In the genomic region with DNA sequence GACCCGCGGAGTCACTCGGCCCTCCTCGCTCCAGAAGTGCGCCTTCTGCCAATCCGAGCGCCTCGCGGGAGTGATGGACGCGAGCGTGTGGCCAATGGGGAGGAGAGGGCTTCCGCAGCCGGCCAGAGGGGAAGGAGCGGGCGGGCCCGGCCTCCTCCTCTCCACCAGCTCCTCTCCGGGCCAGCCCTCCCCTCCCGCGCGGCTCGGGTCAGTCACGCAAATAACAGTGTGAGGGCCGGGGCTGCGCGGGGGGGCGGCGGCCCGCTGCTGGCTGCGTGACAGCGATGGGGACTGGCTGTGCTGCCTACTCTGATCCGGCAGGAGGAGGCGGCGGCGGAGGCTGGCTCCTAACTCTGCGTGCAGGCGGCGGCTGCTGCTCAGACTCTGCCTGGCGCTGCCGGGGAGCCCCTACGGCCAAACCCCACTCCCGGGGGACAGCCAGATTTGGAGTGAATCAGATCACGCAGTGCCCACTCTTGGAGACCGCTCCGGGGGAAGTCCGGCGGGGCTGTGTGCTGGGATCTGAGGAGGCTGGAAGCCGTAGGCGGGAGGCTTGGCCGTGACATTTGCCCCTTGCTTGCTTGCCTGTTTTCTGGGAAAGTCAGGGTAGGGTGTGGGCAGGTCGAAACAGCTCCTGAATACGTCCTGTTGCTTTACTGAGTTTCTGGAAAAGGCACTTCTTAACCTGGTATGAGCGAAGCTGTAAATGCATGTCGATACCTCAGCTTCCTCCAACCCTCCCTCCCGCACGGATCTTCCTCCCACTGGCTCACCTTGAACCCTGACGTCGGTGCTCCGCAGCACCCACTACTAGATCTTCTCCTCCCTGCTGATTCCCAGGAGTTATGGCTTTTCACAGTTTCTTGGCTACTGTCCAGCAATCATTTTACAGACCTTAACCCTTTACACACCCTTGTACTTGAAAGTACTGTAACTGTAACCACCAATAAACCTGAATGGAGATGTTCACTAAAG, we compare ENCODE assay signal across 8 cellular contexts.
DNase-seq lines count a peak whose midpoint lies in the region; ATAC-seq and TF ChIP-seq lines count a peak whose summit lies in the region.

No MANE protein-coding gene starts in this region.

- H3K27ac ChIP-seq in foreskin keratinocyte, result peak overlapping the region; percentile 90

- H3K4me3 Mint-ChIP-seq in activated T-helper 2 cell treated with anti-CD3 and anti-CD28 coated beads, Interferon-gamma antibody, Interleukin-2, Interleukin-4, amounts not matched to agents 10 μg/mL and 5 μg/mL and 100 μg/mL, durations not matched to agents 14 hours and 24 hours and 36 hours (ENCODE audit: low read depth), result peak overlapping the region; percentile 87
- H3K4me3 Mint-ChIP-seq in neural crest cell, result peak overlapping the region; percentile 96

- TF ChIP-seq CTCF in foreskin keratinocyte (conservative IDR thresholded peaks at IDR 0.05) (peak; percentile 40), neural crest cell (conservative IDR thresholded peaks at IDR 0.05) (peak; percentile 48)

- H3K4me1 Mint-ChIP-seq in activated T-helper 2 cell treated with anti-CD3 and anti-CD28 coated beads, Interferon-gamma antibody, Interleukin-2, Interleukin-4, amounts not matched to agents 10 μg/mL and 5 μg/mL and 100 μg/mL, durations not matched to agents 14 hours and 24 hours and 36 hours (ENCODE audit: low read depth), result peaks cover 24% of the 10 kb centered on the region
- H3K4me1 Mint-ChIP-seq in neural crest cell, result peaks cover 18% of the 10 kb centered on the region

- peaks cover 11% of the 10 kb centered on the region for H3K4me1 ChIP-seq in foreskin keratinocyte

- peaks cover 5% of the 10 kb centered on the region for H3K9me3 Mint-ChIP-seq in activated T-helper 2 cell treated with anti-CD3 and anti-CD28 coated beads, Interferon-gamma antibody, Interleukin-2, Interleukin-4, amounts not matched to agents 10 μg/mL and 5 μg/mL and 100 μg/mL, durations not matched to agents 14 hours and 24 hours and 36 hours
- H3K9me3 Mint-ChIP-seq in neural crest cell, result peaks cover 6% of the 10 kb centered on the region

- no peaks in the 10 kb centered on the region for H3K27me3 Mint-ChIP-seq in activated T-helper 2 cell treated with anti-CD3 and anti-CD28 coated beads, Interferon-gamma antibody, Interleukin-2, Interleukin-4, amounts not matched to agents 10 μg/mL and 5 μg/mL and 100 μg/mL, durations not matched to agents 14 hours and 24 hours and 36 hours (ENCODE audit: low read depth)
- peaks cover 7% of the 10 kb centered on the region for H3K27me3 Mint-ChIP-seq in neural crest cell (ENCODE audit: low read depth)

- H3K36me3 Mint-ChIP-seq in activated T-helper 2 cell treated with anti-CD3 and anti-CD28 coated beads, Interferon-gamma antibody, Interleukin-2, Interleukin-4, amounts not matched to agents 10 μg/mL and 5 μg/mL and 100 μg/mL, durations not matched to agents 14 hours and 24 hours and 36 hours (ENCODE audit: low read depth), result no peaks in the 10 kb centered on the region
- no peaks in the 10 kb centered on the region for H3K36me3 Mint-ChIP-seq in neural crest cell (ENCODE audit: low read depth)

- H3K27ac Mint-ChIP-seq in activated T-helper 2 cell treated with anti-CD3 and anti-CD28 coated beads, Interferon-gamma antibody, Interleukin-2, Interleukin-4, amounts not matched to agents 10 μg/mL and 5 μg/mL and 100 μg/mL, durations not matched to agents 14 hours and 24 hours and 36 hours, result peak overlapping the region; percentile 96
- H3K27ac Mint-ChIP-seq in neural crest cell (ENCODE audit: unreplicated experiment), result no peak overlapping the region

- H3K27me3 ChIP-seq in foreskin keratinocyte, result no peaks in the 10 kb centered on the region

- intact Hi-C loops in activated T-helper 2 cell treated with anti-CD3 and anti-CD28 coated beads, Interferon-gamma antibody, Interleukin-2, Interleukin-4, amounts not matched to agents 10 μg/mL and 5 μg/mL and 100 μg/mL, durations not matched to agents 14 hours and 24 hours and 36 hours (cut with micrococcal nuclease), result loop anchor here (1.0 to 5.0 kb wide), 8 partner anchors 16 to 306 kb away; a partner anchor contains a TSS

- peak; percentile 95 for DNase-seq in D341Med (ENCODE audit: low spot score)
- DNase-seq in NCI-H510A (lab: John Stamatoyannopoulos, UW), result peak; percentile 72
- DNase-seq in activated T-helper 2 cell treated with anti-CD3 and anti-CD28 coated beads, Interferon-gamma antibody, Interleukin-2, Interleukin-4, amounts not matched to agents 10 μg/mL and 5 μg/mL and 100 μg/mL, durations not matched to agents 14 hours and 24 hours and 36 hours (ENCODE audit: low spot score), result peak; percentile 97
- peak; percentile 86 to 91 for DNase-seq in foreskin keratinocyte
- peak; percentile 88 for DNase-seq in neural crest cell (ENCODE audit: low read depth, low spot score)
- no peak for DNase-seq in GM03348 (ENCODE audit: low spot score)

- ATAC-seq in GM19035 (IDR thresholded peaks at IDR 0.05; ENCODE audit: unreplicated experiment) (peak; percentile 82), HG03103 (IDR thresholded peaks at IDR 0.05; ENCODE audit: low read depth, unreplicated experiment) (peak; percentile 69), foreskin keratinocyte (peak; percentile 84)
